ENCODE assay signal across 2 cellular contexts in the genomic region with DNA sequence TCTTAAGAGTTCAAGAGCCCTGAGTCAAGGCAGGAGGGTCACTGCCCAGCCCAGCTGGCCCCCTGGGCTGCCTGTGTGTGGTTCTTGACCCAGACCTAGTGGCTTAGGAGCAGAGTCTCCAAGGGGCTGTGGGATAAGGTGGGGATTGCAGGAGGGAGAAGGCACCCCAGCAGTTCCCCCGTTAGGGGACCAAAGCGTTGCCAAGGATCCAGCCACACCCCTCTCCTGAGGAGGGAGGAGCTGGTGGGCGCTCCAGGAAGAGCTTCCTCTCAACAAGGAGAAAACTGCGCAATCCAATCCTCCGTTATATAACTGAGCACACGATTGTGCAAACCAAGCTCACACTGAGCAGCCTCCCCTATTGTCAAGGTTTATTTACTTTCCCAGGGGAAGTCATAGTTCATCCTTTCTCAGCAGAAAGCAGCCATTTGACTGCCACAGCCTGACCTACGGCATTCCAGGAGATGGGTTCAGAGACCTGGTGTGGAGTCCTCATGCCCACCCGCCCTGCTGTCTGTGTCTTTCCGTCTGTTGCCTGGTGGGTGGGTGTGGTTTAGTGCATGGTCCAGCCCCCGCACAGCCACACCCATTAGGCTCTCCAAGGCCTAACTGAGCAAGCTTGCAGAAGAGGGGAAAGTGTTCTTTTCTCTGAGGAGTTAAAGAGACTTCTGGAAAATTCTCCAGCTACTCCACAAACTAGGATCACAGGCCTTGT.
TF ChIP-seq lines count a peak whose summit lies in the region.

No MANE protein-coding gene starts in this region.

TF ChIP-seq in GM12878, 131 proteins besides CTCF, POLR2A, EP300 and RAD21:
- TF ChIP-seq NBN (IDR thresholded peaks at IDR 0.05) (no peak), CREM (IDR thresholded peaks at IDR 0.05; ENCODE audit: low read depth) (no peak), MEF2A (IDR thresholded peaks at IDR 0.05; ENCODE audit: insufficient read depth, low read depth, low read length) (no peak), ZNF274 (IDR thresholded peaks at IDR 0.05; ENCODE audit: insufficient read depth, insufficient read length) (no peak)
- TF ChIP-seq, protein P1, sequence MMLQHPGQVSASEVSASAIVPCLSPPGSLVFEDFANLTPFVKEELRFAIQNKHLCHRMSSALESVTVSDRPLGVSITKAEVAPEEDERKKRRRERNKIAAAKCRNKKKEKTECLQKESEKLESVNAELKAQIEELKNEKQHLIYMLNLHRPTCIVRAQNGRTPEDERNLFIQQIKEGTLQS (IDR thresholded peaks at IDR 0.05; ENCODE audit: borderline replicate concordance, extremely low read depth, low read depth, low read length): no peak
- TF ChIP-seq, protein P2, sequence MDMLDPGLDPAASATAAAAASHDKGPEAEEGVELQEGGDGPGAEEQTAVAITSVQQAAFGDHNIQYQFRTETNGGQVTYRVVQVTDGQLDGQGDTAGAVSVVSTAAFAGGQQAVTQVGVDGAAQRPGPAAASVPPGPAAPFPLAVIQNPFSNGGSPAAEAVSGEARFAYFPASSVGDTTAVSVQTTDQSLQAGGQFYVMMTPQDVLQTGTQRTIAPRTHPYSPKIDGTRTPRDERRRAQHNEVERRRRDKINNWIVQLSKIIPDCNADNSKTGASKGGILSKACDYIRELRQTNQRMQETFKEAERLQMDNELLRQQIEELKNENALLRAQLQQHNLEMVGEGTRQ (IDR thresholded peaks at IDR 0.05; ENCODE audit: borderline replicate concordance, low read depth, low read length): no peak
- TF ChIP-seq, protein P3, sequence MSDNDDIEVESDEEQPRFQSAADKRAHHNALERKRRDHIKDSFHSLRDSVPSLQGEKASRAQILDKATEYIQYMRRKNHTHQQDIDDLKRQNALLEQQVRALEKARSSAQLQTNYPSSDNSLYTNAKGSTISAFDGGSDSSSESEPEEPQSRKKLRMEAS (IDR thresholded peaks at IDR 0.05; ENCODE audit: low read depth, low read length): no peak

TF ChIP-seq in HepG2, 621 proteins besides CTCF, POLR2A, EP300 and RAD21 (continues in another document):
- TF ChIP-seq, protein P4, sequence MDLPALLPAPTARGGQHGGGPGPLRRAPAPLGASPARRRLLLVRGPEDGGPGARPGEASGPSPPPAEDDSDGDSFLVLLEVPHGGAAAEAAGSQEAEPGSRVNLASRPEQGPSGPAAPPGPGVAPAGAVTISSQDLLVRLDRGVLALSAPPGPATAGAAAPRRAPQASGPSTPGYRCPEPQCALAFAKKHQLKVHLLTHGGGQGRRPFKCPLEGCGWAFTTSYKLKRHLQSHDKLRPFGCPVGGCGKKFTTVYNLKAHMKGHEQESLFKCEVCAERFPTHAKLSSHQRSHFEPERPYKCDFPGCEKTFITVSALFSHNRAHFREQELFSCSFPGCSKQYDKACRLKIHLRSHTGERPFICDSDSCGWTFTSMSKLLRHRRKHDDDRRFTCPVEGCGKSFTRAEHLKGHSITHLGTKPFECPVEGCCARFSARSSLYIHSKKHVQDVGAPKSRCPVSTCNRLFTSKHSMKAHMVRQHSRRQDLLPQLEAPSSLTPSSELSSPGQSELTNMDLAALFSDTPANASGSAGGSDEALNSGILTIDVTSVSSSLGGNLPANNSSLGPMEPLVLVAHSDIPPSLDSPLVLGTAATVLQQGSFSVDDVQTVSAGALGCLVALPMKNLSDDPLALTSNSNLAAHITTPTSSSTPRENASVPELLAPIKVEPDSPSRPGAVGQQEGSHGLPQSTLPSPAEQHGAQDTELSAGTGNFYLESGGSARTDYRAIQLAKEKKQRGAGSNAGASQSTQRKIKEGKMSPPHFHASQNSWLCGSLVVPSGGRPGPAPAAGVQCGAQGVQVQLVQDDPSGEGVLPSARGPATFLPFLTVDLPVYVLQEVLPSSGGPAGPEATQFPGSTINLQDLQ (CRISPR knock-in tag; IDR thresholded peaks at IDR 0.05): no peak
- TF ChIP-seq BRCA1 (CRISPR knock-in tag; IDR thresholded peaks at IDR 0.05): peak; percentile 81; the same call in 1 of the 2 replicates
- TF ChIP-seq, protein P5, sequence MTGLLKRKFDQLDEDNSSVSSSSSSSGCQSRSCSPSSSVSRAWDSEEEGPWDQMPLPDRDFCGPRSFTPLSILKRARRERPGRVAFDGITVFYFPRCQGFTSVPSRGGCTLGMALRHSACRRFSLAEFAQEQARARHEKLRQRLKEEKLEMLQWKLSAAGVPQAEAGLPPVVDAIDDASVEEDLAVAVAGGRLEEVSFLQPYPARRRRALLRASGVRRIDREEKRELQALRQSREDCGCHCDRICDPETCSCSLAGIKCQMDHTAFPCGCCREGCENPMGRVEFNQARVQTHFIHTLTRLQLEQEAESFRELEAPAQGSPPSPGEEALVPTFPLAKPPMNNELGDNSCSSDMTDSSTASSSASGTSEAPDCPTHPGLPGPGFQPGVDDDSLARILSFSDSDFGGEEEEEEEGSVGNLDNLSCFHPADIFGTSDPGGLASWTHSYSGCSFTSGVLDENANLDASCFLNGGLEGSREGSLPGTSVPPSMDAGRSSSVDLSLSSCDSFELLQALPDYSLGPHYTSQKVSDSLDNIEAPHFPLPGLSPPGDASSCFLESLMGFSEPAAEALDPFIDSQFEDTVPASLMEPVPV (CRISPR knock-in tag; IDR thresholded peaks at IDR 0.05): no peak
- TF ChIP-seq, protein P6, sequence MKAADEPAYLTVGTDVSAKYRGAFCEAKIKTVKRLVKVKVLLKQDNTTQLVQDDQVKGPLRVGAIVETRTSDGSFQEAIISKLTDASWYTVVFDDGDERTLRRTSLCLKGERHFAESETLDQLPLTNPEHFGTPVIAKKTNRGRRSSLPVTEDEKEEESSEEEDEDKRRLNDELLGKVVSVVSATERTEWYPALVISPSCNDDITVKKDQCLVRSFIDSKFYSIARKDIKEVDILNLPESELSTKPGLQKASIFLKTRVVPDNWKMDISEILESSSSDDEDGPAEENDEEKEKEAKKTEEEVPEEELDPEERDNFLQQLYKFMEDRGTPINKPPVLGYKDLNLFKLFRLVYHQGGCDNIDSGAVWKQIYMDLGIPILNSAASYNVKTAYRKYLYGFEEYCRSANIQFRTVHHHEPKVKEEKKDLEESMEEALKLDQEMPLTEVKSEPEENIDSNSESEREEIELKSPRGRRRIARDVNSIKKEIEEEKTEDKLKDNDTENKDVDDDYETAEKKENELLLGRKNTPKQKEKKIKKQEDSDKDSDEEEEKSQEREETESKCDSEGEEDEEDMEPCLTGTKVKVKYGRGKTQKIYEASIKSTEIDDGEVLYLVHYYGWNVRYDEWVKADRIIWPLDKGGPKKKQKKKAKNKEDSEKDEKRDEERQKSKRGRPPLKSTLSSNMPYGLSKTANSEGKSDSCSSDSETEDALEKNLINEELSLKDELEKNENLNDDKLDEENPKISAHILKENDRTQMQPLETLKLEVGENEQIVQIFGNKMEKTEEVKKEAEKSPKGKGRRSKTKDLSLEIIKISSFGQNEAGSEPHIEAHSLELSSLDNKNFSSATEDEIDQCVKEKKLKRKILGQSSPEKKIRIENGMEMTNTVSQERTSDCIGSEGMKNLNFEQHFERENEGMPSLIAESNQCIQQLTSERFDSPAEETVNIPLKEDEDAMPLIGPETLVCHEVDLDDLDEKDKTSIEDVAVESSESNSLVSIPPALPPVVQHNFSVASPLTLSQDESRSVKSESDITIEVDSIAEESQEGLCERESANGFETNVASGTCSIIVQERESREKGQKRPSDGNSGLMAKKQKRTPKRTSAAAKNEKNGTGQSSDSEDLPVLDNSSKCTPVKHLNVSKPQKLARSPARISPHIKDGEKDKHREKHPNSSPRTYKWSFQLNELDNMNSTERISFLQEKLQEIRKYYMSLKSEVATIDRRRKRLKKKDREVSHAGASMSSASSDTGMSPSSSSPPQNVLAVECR (CRISPR knock-in tag; IDR thresholded peaks at IDR 0.05; ENCODE audit: borderline replicate concordance): peak; percentile 93; the same call in 1 of the 2 replicates
- TF ChIP-seq NR2F2 (IDR thresholded peaks at IDR 0.05; ENCODE audit: borderline replicate concordance, low read depth): peak; percentile 95
- TF ChIP-seq, protein P7, sequence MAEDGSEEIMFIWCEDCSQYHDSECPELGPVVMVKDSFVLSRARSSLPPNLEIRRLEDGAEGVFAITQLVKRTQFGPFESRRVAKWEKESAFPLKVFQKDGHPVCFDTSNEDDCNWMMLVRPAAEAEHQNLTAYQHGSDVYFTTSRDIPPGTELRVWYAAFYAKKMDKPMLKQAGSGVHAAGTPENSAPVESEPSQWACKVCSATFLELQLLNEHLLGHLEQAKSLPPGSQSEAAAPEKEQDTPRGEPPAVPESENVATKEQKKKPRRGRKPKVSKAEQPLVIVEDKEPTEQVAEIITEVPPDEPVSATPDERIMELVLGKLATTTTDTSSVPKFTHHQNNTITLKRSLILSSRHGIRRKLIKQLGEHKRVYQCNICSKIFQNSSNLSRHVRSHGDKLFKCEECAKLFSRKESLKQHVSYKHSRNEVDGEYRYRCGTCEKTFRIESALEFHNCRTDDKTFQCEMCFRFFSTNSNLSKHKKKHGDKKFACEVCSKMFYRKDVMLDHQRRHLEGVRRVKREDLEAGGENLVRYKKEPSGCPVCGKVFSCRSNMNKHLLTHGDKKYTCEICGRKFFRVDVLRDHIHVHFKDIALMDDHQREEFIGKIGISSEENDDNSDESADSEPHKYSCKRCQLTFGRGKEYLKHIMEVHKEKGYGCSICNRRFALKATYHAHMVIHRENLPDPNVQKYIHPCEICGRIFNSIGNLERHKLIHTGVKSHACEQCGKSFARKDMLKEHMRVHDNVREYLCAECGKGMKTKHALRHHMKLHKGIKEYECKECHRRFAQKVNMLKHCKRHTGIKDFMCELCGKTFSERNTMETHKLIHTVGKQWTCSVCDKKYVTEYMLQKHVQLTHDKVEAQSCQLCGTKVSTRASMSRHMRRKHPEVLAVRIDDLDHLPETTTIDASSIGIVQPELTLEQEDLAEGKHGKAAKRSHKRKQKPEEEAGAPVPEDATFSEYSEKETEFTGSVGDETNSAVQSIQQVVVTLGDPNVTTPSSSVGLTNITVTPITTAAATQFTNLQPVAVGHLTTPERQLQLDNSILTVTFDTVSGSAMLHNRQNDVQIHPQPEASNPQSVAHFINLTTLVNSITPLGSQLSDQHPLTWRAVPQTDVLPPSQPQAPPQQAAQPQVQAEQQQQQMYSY (CRISPR knock-in tag; IDR thresholded peaks at IDR 0.05): no peak
- TF ChIP-seq, protein P8, sequence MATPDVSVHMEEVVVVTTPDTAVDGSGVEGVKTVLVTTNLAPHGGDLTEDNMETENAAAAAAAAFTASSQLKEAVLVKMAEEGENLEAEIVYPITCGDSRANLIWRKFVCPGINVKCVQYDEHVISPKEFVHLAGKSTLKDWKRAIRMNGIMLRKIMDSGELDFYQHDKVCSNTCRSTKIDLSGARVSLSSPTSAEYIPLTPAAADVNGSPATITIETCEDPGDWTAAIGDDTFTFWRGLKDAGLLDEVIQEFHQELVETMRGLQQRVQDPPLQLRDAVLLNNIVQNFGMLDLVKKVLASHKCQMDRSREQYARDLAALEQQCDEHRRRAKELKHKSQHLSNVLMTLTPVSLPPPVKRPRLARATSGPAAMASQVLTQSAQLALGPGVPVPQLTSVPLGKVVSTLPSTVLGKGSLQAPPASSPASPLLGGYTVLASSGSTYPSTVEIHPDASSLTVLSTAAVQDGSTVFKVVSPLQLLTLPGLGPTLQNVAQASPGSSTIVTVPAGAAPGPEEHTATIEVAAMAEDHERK (CRISPR knock-in tag; IDR thresholded peaks at IDR 0.05; ENCODE audit: low read depth): no peak
- peak; percentile 96 for TF ChIP-seq ARNTL (CRISPR knock-in tag; IDR thresholded peaks at IDR 0.05)
- no peak for TF ChIP-seq HNRNPH1 (optimal IDR thresholded peaks at IDR 0.05; ENCODE audit: low read depth, low read length)
- TF ChIP-seq, protein P9, sequence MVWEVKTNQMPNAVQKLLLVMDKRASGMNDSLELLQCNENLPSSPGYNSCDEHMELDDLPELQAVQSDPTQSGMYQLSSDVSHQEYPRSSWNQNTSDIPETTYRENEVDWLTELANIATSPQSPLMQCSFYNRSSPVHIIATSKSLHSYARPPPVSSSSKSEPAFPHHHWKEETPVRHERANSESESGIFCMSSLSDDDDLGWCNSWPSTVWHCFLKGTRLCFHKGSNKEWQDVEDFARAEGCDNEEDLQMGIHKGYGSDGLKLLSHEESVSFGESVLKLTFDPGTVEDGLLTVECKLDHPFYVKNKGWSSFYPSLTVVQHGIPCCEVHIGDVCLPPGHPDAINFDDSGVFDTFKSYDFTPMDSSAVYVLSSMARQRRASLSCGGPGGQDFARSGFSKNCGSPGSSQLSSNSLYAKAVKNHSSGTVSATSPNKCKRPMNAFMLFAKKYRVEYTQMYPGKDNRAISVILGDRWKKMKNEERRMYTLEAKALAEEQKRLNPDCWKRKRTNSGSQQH (CRISPR knock-in tag; IDR thresholded peaks at IDR 0.05; ENCODE audit: low read depth): no peak
- TF ChIP-seq CC2D1A (CRISPR knock-in tag; IDR thresholded peaks at IDR 0.05): no peak
- TF ChIP-seq FOXM1 (CRISPR knock-in tag; IDR thresholded peaks at IDR 0.05): no peak
- TF ChIP-seq ZNF264 (CRISPR knock-in tag; IDR thresholded peaks at IDR 0.05): peak; percentile 96
- TF ChIP-seq, protein P10, sequence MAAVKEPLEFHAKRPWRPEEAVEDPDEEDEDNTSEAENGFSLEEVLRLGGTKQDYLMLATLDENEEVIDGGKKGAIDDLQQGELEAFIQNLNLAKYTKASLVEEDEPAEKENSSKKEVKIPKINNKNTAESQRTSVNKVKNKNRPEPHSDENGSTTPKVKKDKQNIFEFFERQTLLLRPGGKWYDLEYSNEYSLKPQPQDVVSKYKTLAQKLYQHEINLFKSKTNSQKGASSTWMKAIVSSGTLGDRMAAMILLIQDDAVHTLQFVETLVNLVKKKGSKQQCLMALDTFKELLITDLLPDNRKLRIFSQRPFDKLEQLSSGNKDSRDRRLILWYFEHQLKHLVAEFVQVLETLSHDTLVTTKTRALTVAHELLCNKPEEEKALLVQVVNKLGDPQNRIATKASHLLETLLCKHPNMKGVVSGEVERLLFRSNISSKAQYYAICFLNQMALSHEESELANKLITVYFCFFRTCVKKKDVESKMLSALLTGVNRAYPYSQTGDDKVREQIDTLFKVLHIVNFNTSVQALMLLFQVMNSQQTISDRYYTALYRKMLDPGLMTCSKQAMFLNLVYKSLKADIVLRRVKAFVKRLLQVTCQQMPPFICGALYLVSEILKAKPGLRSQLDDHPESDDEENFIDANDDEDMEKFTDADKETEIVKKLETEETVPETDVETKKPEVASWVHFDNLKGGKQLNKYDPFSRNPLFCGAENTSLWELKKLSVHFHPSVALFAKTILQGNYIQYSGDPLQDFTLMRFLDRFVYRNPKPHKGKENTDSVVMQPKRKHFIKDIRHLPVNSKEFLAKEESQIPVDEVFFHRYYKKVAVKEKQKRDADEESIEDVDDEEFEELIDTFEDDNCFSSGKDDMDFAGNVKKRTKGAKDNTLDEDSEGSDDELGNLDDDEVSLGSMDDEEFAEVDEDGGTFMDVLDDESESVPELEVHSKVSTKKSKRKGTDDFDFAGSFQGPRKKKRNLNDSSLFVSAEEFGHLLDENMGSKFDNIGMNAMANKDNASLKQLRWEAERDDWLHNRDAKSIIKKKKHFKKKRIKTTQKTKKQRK (IDR thresholded peaks at IDR 0.05; ENCODE audit: low read length): no peak
- TF ChIP-seq NCOA2 (CRISPR knock-in tag; IDR thresholded peaks at IDR 0.05): peak; percentile 97
- TF ChIP-seq SMAD3 (CRISPR knock-in tag; IDR thresholded peaks at IDR 0.05): peak; percentile 98
- TF ChIP-seq HNRNPUL1 (IDR thresholded peaks at IDR 0.05; ENCODE audit: low read depth, low read length): no peak
